In the genomic region with DNA sequence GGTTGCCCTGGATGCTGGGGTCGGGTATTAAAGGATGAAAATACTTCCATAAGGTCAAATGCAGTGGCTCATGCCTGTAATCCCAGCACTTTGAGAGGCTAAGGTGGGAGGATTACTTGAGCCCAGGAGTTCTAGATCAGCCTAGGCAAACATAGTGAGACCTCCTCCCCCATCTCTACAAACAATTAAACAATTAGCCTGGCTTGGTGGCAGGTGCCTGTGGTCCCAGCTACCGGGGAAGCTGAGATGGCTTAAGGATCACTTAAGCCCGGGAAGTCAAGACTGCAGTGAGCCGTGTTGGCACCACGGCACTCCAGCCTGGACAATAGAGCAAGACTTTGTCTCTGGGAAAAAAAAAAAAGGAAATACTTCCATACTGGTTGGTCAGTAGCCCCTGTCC, we compare ENCODE assay signal across 28 cellular contexts. TPM values are rescaled to one million over a fixed set of nuclear protein-coding genes. Genes with fewer than 3 reads are reported as not detected.
DNase-seq lines count a peak whose midpoint lies in the region; TF ChIP-seq lines count a peak whose summit lies in the region.
"Had no signal": no experiment of that assay in that cellular context is flagged by ENCODE, and none has a peak within 500 bp of the region (broad histone marks: within the 10 kb centered on the region; RNA-seq: fewer than 3 reads in every experiment).

No MANE protein-coding gene starts in this region.

- H3K4me1 Mint-ChIP-seq in endothelial cell (ENCODE audit: unreplicated experiment), result peaks cover 7% of the 10 kb centered on the region

- H3K27me3 Mint-ChIP-seq in endothelial cell (ENCODE audit: unreplicated experiment), result peaks cover 7% of the 10 kb centered on the region

- no peaks in the 10 kb centered on the region for H3K27me3 ChIP-seq in esophagus (ENCODE audit: control insufficient read depth in 1 of 2, insufficient read depth in 2 of 2, low read length in 2 of 2)
- H3K27me3 ChIP-seq: brain microvascular endothelial cell had no signal

- WGBS in esophagus, 2 donors, result 41 to 50% methylated on average over 5 of the region's 5 CpGs

- no peaks in the 10 kb centered on the region for H3K9me3 ChIP-seq in esophagus (ENCODE audit: control insufficient read depth in 2 of 2, insufficient read depth in 1 of 2, low read depth in 1 of 2, low read length in 1 of 2)
- H3K9me3 ChIP-seq: adrenal gland, esophagus muscularis mucosa had no signal

- DNase-seq in DMS53 (lab: John Stamatoyannopoulos, UW), result peak; percentile 93
- peak; percentile 79 for DNase-seq in NCI-H1105 treated with DMSO at 0.1 percent for 48 hours (lab: John Stamatoyannopoulos, UW)
- peak; percentile 58 for DNase-seq in NCI-H2196 treated with DMSO at 0.1 percent for 48 hours (lab: John Stamatoyannopoulos, UW; ENCODE audit: unreplicated experiment)
- no peak for DNase-seq in activated effector memory CD4-positive, alpha-beta T cell treated with Interleukin-2 at 50 U/mL for 16 hours
- no peak for DNase-seq in cerebellum (ENCODE audit: low spot score)
- DNase-seq in endothelial cell (ENCODE audit: low spot score), result no peak
- DNase-seq: activated CD4-positive, alpha-beta T cell treated with anti-CD3 and anti-CD28 coated beads for 36 hours; activated naive CD4-positive, alpha-beta T cell; activated T-cell treated with anti-CD3 and anti-CD28 coated beads, Interleukin-2, amount 50 U/mL, for 1 hour; adrenal gland; brain microvascular endothelial cell; C1 segment of cervical spinal cord; GDM1; GM23248; hippocampal formation; IMR-90; midbrain; natural killer cell; NCI-H1092 treated with DMSO at 0.1 percent for 48 hours; NCI-H446; RPMI8226 had no signal

- TF ChIP-seq CTCF in endothelial cell (IDR thresholded peaks at IDR 0.05; ENCODE audit: unreplicated experiment), result no peak

- peaks cover 0 to 5% of the 10 kb centered on the region in 2 donors for H3K4me1 ChIP-seq in esophagus (ENCODE audit: control insufficient read depth in 2 of 2, insufficient read depth in 2 of 2, low read length in 1 of 2)
- H3K4me1 ChIP-seq: adrenal gland had no signal

- no peak overlapping the region for H3K27ac Mint-ChIP-seq in endothelial cell (ENCODE audit: unreplicated experiment)
- H3K27ac Mint-ChIP-seq: activated CD4-positive, alpha-beta T cell treated with anti-CD3 and anti-CD28 coated beads for 36 hours; natural killer cell had no signal

- H3K36me3 ChIP-seq in esophagus (ENCODE audit: control insufficient read depth in 2 of 2, insufficient read depth in 2 of 2, low read length in 1 of 2), result no peaks in the 10 kb centered on the region
- H3K36me3 ChIP-seq: adrenal gland, brain microvascular endothelial cell, esophagus muscularis mucosa had no signal

- peak overlapping the region; percentile 53 to 61 for H3K4me3 ChIP-seq in esophagus (ENCODE audit: low read depth in 1 of 2, low read length in 2 of 2)
- H3K4me3 ChIP-seq: adrenal gland, esophagus muscularis mucosa, GM23248, smooth muscle cell had no signal

- no peaks in the 10 kb centered on the region for H3K36me3 Mint-ChIP-seq in endothelial cell (ENCODE audit: low read depth, unreplicated experiment)
- H3K36me3 Mint-ChIP-seq: natural killer cell had no signal

- H3K9me3 Mint-ChIP-seq in endothelial cell (ENCODE audit: unreplicated experiment), result no peaks in the 10 kb centered on the region
- H3K9me3 Mint-ChIP-seq: natural killer cell had no signal

- peak overlapping the region in 1 of 2 donors; percentile 98 for H3K27ac ChIP-seq in esophagus (ENCODE audit: low read depth in 2 of 2, low read length in 1 of 2)
- H3K27ac ChIP-seq: adrenal gland, brain microvascular endothelial cell, esophagus muscularis mucosa, GM23248 had no signal

- no peak overlapping the region for H3K4me3 Mint-ChIP-seq in endothelial cell (ENCODE audit: unreplicated experiment)
- H3K4me3 Mint-ChIP-seq: activated CD4-positive, alpha-beta T cell treated with anti-CD3 and anti-CD28 coated beads for 36 hours; natural killer cell had no signal

RNA-seq across cellular contexts. Expression of gene KLK11, which starts 1.5 kb away (rescaled TPM):
- polyA plus RNA-seq in esophagus, result 100 to 1,000 TPM; 168 to 345 TPM
- total RNA-seq in cerebellum (not detected), endothelial cell (ENCODE audit: unreplicated experiment) (not detected)
- total RNA-seq: activated CD4-positive, alpha-beta T cell treated with anti-CD3 and anti-CD28 coated beads for 36 hours; adrenal gland; esophagus muscularis mucosa; frontal cortex; GM23248; IMR-90; natural killer cell; osteoblast; renal cortical epithelial cell; T-helper 1 cell treated with Interleukin-12 subunit alpha and Interleukin-12 subunit beta and Interleukin-4 antibody, amounts not matched to agents 30 ng/mL and 1 ng/mL, for 36 hours had no signal
- polyA plus RNA-seq: GM23248, IMR-90 had no signal

RNA-seq across cellular contexts. Expression of gene KLK10, which starts 5.4 kb away (rescaled TPM):
- 100 to 1,000 TPM; 223 to 304 TPM for polyA plus RNA-seq in esophagus
- total RNA-seq in cerebellum (1.3 TPM), endothelial cell (ENCODE audit: unreplicated experiment) (11.1 TPM)
- total RNA-seq: activated CD4-positive, alpha-beta T cell treated with anti-CD3 and anti-CD28 coated beads for 36 hours; esophagus muscularis mucosa; frontal cortex; GM23248; IMR-90; natural killer cell; osteoblast; T-helper 1 cell treated with Interleukin-12 subunit alpha and Interleukin-12 subunit beta and Interleukin-4 antibody, amounts not matched to agents 30 ng/mL and 1 ng/mL, for 36 hours had no signal
- polyA plus RNA-seq: GM23248, IMR-90 had no signal

RNA-seq across cellular contexts. Expression of gene KLK12, which starts 9.9 kb away (rescaled TPM):
- polyA plus RNA-seq in esophagus, result 100 to 1,000 TPM in 1 of 2 donors, 10 to 100 TPM in 1; 12.4 to 427 TPM
- total RNA-seq in cerebellum (not detected), endothelial cell (ENCODE audit: unreplicated experiment) (not detected)
- total RNA-seq: activated CD4-positive, alpha-beta T cell treated with anti-CD3 and anti-CD28 coated beads for 36 hours; adrenal gland; esophagus muscularis mucosa; frontal cortex; GM23248; IMR-90; natural killer cell; osteoblast; renal cortical epithelial cell; T-helper 1 cell treated with Interleukin-12 subunit alpha and Interleukin-12 subunit beta and Interleukin-4 antibody, amounts not matched to agents 30 ng/mL and 1 ng/mL, for 36 hours had no signal
- polyA plus RNA-seq: GM23248, IMR-90 had no signal

RNA-seq across cellular contexts. Expression of gene KLK8, which starts 23.5 kb away (rescaled TPM):
- 100 to 1,000 TPM; 226 to 261 TPM for polyA plus RNA-seq in esophagus
- total RNA-seq in cerebellum (not detected), endothelial cell (ENCODE audit: unreplicated experiment) (not detected)
- total RNA-seq: activated CD4-positive, alpha-beta T cell treated with anti-CD3 and anti-CD28 coated beads for 36 hours; adrenal gland; esophagus muscularis mucosa; frontal cortex; GM23248; IMR-90; natural killer cell; osteoblast; renal cortical epithelial cell; T-helper 1 cell treated with Interleukin-12 subunit alpha and Interleukin-12 subunit beta and Interleukin-4 antibody, amounts not matched to agents 30 ng/mL and 1 ng/mL, for 36 hours had no signal
- polyA plus RNA-seq: GM23248, IMR-90, smooth muscle cell had no signal

RNA-seq across cellular contexts. Expression of gene KLK13, which starts 40.0 kb away (rescaled TPM):
- polyA plus RNA-seq in esophagus, result 1,000 to 10,000 TPM in 1 of 2 donors, 100 to 1,000 TPM in 1; 406 to 1,038 TPM
- total RNA-seq in cerebellum (not detected), endothelial cell (ENCODE audit: unreplicated experiment) (0.67 TPM)
- total RNA-seq: activated CD4-positive, alpha-beta T cell treated with anti-CD3 and anti-CD28 coated beads for 36 hours; adrenal gland; esophagus muscularis mucosa; frontal cortex; GM23248; IMR-90; natural killer cell; osteoblast; renal cortical epithelial cell; T-helper 1 cell treated with Interleukin-12 subunit alpha and Interleukin-12 subunit beta and Interleukin-4 antibody, amounts not matched to agents 30 ng/mL and 1 ng/mL, for 36 hours had no signal
- polyA plus RNA-seq: IMR-90 had no signal

Comparison
In these comparisons a context has a peak if more than half of its experiments do, and no peak if none do; other contexts are left out.
1. DNase-seq: peak in DMS53 (single experiment), NCI-H1105 treated with DMSO at 0.1 percent for 48 hours (single experiment) and NCI-H2196 treated with DMSO at 0.1 percent for 48 hours (single experiment); none in activated effector memory CD4-positive, alpha-beta T cell treated with Interleukin-2 at 50 U/mL for 16 hours (single experiment), cerebellum (single experiment) and endothelial cell (single experiment).